1 cellular context compared by ENCODE assay signal in the genomic region with DNA sequence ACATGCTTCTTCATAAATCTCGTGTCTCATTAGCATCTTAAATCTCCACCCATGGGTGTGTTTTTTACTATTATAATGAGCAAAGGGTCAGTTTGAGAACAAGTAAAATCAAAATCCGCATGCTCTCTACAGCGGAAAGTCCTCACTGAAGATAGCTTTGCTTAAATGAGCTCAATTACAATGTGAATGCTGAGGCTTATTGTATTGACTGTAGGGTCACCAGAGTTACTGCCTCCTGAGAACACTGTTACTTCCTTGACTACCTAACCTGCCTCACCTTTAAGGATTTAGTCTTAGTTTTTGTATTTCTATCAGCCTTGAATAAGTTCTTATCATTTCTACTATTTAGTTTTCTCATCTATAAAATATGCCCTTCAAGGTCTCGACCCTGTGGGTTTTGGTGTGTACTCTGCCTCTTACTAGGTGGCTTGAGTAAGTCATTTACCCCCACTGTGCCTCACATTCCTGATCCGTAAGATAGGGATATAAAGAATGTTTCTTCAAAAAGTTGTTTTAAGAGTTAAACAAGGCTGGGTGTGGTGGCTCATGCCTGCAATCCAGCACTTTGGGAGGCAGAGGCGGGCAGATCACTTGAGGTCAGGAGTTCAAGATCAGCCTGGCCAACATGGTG.
TF ChIP-seq lines count a peak whose summit lies in the region.

No MANE protein-coding gene starts in this region.

TF ChIP-seq in GM23338, 12 proteins besides CTCF, POLR2A, EP300 and RAD21:
- no peak for TF ChIP-seq POLR2AphosphoS5 (IDR thresholded peaks at IDR 0.05; ENCODE audit: low read depth)
- TF ChIP-seq EZH2 (IDR thresholded peaks at IDR 0.05; ENCODE audit: low read depth, unreplicated experiment): no peak
- TF ChIP-seq, protein P1, sequence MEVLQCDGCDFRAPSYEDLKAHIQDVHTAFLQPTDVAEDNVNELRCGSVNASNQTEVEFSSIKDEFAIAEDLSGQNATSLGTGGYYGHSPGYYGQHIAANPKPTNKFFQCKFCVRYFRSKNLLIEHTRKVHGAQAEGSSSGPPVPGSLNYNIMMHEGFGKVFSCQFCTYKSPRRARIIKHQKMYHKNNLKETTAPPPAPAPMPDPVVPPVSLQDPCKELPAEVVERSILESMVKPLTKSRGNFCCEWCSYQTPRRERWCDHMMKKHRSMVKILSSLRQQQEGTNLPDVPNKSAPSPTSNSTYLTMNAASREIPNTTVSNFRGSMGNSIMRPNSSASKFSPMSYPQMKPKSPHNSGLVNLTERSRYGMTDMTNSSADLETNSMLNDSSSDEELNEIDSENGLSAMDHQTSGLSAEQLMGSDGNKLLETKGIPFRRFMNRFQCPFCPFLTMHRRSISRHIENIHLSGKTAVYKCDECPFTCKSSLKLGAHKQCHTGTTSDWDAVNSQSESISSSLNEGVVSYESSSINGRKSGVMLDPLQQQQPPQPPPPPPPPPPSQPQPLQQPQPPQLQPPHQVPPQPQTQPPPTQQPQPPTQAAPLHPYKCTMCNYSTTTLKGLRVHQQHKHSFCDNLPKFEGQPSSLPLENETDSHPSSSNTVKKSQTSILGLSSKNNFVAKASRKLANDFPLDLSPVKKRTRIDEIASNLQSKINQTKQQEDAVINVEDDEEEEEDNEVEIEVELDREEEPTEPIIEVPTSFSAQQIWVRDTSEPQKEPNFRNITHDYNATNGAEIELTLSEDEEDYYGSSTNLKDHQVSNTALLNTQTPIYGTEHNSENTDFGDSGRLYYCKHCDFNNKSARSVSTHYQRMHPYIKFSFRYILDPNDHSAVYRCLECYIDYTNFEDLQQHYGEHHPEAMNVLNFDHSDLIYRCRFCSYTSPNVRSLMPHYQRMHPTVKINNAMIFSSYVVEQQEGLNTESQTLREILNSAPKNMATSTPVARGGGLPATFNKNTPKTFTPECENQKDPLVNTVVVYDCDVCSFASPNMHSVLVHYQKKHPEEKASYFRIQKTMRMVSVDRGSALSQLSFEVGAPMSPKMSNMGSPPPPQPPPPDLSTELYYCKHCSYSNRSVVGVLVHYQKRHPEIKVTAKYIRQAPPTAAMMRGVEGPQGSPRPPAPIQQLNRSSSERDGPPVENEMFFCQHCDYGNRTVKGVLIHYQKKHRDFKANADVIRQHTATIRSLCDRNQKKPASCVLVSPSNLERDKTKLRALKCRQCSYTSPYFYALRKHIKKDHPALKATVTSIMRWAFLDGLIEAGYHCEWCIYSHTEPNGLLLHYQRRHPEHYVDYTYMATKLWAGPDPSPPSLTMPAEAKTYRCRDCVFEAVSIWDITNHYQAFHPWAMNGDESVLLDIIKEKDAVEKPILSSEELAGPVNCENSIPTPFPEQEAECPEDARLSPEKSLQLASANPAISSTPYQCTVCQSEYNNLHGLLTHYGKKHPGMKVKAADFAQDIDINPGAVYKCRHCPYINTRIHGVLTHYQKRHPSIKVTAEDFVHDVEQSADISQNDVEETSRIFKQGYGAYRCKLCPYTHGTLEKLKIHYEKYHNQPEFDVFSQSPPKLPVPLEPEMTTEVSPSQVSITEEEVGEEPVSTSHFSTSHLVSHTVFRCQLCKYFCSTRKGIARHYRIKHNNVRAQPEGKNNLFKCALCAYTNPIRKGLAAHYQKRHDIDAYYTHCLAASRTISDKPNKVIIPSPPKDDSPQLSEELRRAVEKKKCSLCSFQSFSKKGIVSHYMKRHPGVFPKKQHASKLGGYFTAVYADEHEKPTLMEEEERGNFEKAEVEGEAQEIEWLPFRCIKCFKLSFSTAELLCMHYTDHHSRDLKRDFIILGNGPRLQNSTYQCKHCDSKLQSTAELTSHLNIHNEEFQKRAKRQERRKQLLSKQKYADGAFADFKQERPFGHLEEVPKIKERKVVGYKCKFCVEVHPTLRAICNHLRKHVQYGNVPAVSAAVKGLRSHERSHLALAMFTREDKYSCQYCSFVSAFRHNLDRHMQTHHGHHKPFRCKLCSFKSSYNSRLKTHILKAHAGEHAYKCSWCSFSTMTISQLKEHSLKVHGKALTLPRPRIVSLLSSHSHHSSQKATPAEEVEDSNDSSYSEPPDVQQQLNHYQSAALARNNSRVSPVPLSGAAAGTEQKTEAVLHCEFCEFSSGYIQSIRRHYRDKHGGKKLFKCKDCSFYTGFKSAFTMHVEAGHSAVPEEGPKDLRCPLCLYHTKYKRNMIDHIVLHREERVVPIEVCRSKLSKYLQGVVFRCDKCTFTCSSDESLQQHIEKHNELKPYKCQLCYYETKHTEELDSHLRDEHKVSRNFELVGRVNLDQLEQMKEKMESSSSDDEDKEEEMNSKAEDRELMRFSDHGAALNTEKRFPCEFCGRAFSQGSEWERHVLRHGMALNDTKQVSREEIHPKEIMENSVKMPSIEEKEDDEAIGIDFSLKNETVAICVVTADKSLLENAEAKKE (CRISPR knock-in tag; IDR thresholded peaks at IDR 0.05): peak; percentile 43; the same call in 1 of the 2 replicates
- TF ChIP-seq NANOG (IDR thresholded peaks at IDR 0.05; ENCODE audit: borderline replicate concordance): no peak
- TF ChIP-seq JUNB (IDR thresholded peaks at IDR 0.05; ENCODE audit: unreplicated experiment): no peak
- TF ChIP-seq EZH2phosphoT487 (IDR thresholded peaks at IDR 0.05; ENCODE audit: unreplicated experiment): no peak
